Comparison of ENCODE assay signal across 17 cellular contexts in genomic region chr2:118979177-118979861, GRCh38. TPM values are rescaled to one million over a fixed set of nuclear protein-coding genes. Genes with fewer than 3 reads are reported as not detected.
A peak's percentile ranks its signal among the peaks of the same experiment; 100 is the strongest.
DNase-seq lines count a peak whose midpoint lies in the region; ATAC-seq and TF ChIP-seq lines count a peak whose summit lies in the region.
"Had no signal": no experiment of that assay in that cellular context is flagged by ENCODE, and none has a peak within 500 bp of the region (broad histone marks: within the 10 kb centered on the region; RNA-seq: fewer than 3 reads in every experiment).

No MANE protein-coding gene starts in this region.

- peaks cover 7% of the 10 kb centered on the region for H3K9me3 ChIP-seq in WERI-Rb-1 (ENCODE audit: severe bottlenecking)
- H3K9me3 ChIP-seq in upper lobe of right lung: no peaks in the 10 kb centered on the region
- H3K9me3 ChIP-seq in BE2C: no peaks in the 10 kb centered on the region
- H3K9me3 ChIP-seq in HAP-1: no peaks in the 10 kb centered on the region

- DNase-seq in CD1c-positive myeloid dendritic cell (ENCODE audit: extremely low spot score): peak; percentile 34
- DNase-seq in WERI-Rb-1: no peak
- DNase-seq in fibroblast of mammary gland (ENCODE audit: low read depth): peak; percentile 6
- no peak for DNase-seq in upper lobe of right lung
- DNase-seq in BE2C: no peak
- DNase-seq in HAP-1 (ENCODE audit: low spot score in 2 of 2): no peak
- DNase-seq: CD4-positive, alpha-beta memory T cell; DMS79 treated with DMSO at 0.1 percent for 48 hours; GF-D8; HFFc6 had no signal

- H3K4me1 ChIP-seq in upper lobe of right lung (no peaks in the 10 kb centered on the region), BE2C (no peaks in the 10 kb centered on the region), HAP-1 (no peaks in the 10 kb centered on the region)

- in situ Hi-C loops in HAP-1 (cut with MboI; ENCODE audit: low sequenced_read_pairs): no loop called here

- H3K4me3 ChIP-seq in WERI-Rb-1 (ENCODE audit: low read depth, low read length) (no peak overlapping the region), fibroblast of mammary gland (ENCODE audit: control insufficient read depth, low read depth, low read length) (no peak overlapping the region), upper lobe of right lung (no peak overlapping the region), BE2C (ENCODE audit: low read depth, low read length) (no peak overlapping the region), HAP-1 (no peak overlapping the region)
- H3K4me3 ChIP-seq: GM23338 had no signal

- H3K36me3 ChIP-seq in WERI-Rb-1 (no peaks in the 10 kb centered on the region), upper lobe of right lung (no peaks in the 10 kb centered on the region), BE2C (no peaks in the 10 kb centered on the region), HAP-1 (replicated peaks) (no peaks in the 10 kb centered on the region)

- no peak for TF ChIP-seq CTCF in WERI-Rb-1 (IDR thresholded peaks at IDR 0.05; ENCODE audit: low read depth, low read length)
- TF ChIP-seq CTCF in fibroblast of mammary gland (conservative IDR thresholded peaks at IDR 0.05; ENCODE audit: control insufficient read depth, insufficient read depth, low read depth, low read length): no peak
- TF ChIP-seq CTCF in upper lobe of right lung (IDR thresholded peaks at IDR 0.05): no peak
- TF ChIP-seq CTCF in BE2C (IDR thresholded peaks at IDR 0.05; ENCODE audit: low read depth, low read length): no peak

- no peaks in the 10 kb centered on the region for H3K27me3 ChIP-seq in WERI-Rb-1 (ENCODE audit: insufficient read depth, low read depth, severe bottlenecking)
- H3K27me3 ChIP-seq in upper lobe of right lung: no peaks in the 10 kb centered on the region
- no peaks in the 10 kb centered on the region for H3K27me3 ChIP-seq in BE2C
- H3K27me3 ChIP-seq in HAP-1 (ENCODE audit: low read depth): no peaks in the 10 kb centered on the region; the same call in 1 of the 2 replicates

- ATAC-seq in upper lobe of right lung: peak; percentile 14
- ATAC-seq in HG02678 (IDR thresholded peaks at IDR 0.05; ENCODE audit: unreplicated experiment): no peak
- ATAC-seq: GM23338, HCT116 had no signal

- H3K27ac ChIP-seq in WERI-Rb-1 (peak overlapping the region; percentile 21; the same call in 1 of the 2 replicates), upper lobe of right lung (no peak overlapping the region)
- H3K27ac ChIP-seq: C4-2B had no signal

- intact Hi-C loops in upper lobe of right lung (cut with DNase I): no loop called here

RNA-seq across cellular contexts. Expression of gene MARCO, which starts 37.3 kb away (rescaled TPM):
- total RNA-seq in upper lobe of right lung: 165 TPM
- polyA plus RNA-seq in BE2C (2012; ENCODE audit: insufficient read depth, insufficient read length, low read depth): not detected
- total RNA-seq: A172, GM23338, HFFc6, HT-29 had no signal
- polyA plus RNA-seq: BJ; CD4-positive, alpha-beta memory T cell; GM23338 had no signal

Comparison
In these comparisons a context has a peak if more than half of its experiments do, and no peak if none do; other contexts are left out.
1. DNase-seq: peak in CD1c-positive myeloid dendritic cell (single experiment) and fibroblast of mammary gland (single experiment); none in WERI-Rb-1 (single experiment), upper lobe of right lung (single experiment), BE2C (single experiment) and HAP-1 (0 of 2).